In genomic region chr1:119275145-119275929, GRCh38 we compare ENCODE assay signal across 8 cellular contexts.
DNase-seq lines count a peak whose midpoint lies in the region; ATAC-seq and TF ChIP-seq lines count a peak whose summit lies in the region.

No MANE protein-coding gene starts in this region.

- no peak overlapping the region for H3K4me3 ChIP-seq in Karpas-422 (ENCODE audit: low read length)
- H3K4me3 ChIP-seq in SJCRH30: no peak overlapping the region
- no peak overlapping the region for H3K4me3 ChIP-seq in body of pancreas

- H3K79me2 ChIP-seq in Karpas-422 (ENCODE audit: low read length): no peaks in the 10 kb centered on the region

- H3K9me3 ChIP-seq in Karpas-422 (ENCODE audit: low read length) (no peaks in the 10 kb centered on the region), SJCRH30 (replicated peaks) (no peaks in the 10 kb centered on the region), body of pancreas (no peaks in the 10 kb centered on the region)

- no peak overlapping the region for H3K9ac ChIP-seq in Karpas-422 (ENCODE audit: low read length)

- no peak overlapping the region for H3K27ac ChIP-seq in Karpas-422 (ENCODE audit: low read length)
- H3K27ac ChIP-seq in SJCRH30: no peak overlapping the region
- no peak overlapping the region for H3K27ac ChIP-seq in body of pancreas

- no peak overlapping the region for H2AFZ ChIP-seq in Karpas-422 (ENCODE audit: low read length)

- TF ChIP-seq CTCF in body of pancreas (IDR thresholded peaks at IDR 0.05): peak; percentile 27 to 72 (median 54)

- DNase-seq in COLO829 (ENCODE audit: low spot score): peak; percentile 42
- peak; percentile 85 for DNase-seq in Karpas-422
- peak; percentile 56 to 84 for DNase-seq in SJCRH30
- DNase-seq in body of pancreas: peak; percentile 30 to 57 (median 42)
- DNase-seq in kidney tubule cell (ENCODE audit: low spot score): peak; percentile 66
- peak; percentile 9 for DNase-seq in stimulated activated naive CD4-positive, alpha-beta T cell treated with Interleukin-2 at 50 U/mL for 16 hours (lab: John Stamatoyannopoulos, UW)

- intact Hi-C loops in body of pancreas (cut with DNase I): no loop called here

- no peak overlapping the region for H3K4me2 ChIP-seq in Karpas-422 (ENCODE audit: low read depth, low read length, poor library complexity, severe bottlenecking)

- H3K4me1 ChIP-seq in Karpas-422 (ENCODE audit: low read length) (no peaks in the 10 kb centered on the region), SJCRH30 (peaks cover 16% of the 10 kb centered on the region), body of pancreas (no peaks in the 10 kb centered on the region)

- no peaks in the 10 kb centered on the region for H3K9me2 ChIP-seq in Karpas-422 (replicated peaks; ENCODE audit: insufficient read depth, low read length)

- H3K27me3 ChIP-seq in Karpas-422 (ENCODE audit: low read length): no peaks in the 10 kb centered on the region
- H3K27me3 ChIP-seq in SJCRH30: no peaks in the 10 kb centered on the region
- H3K27me3 ChIP-seq in body of pancreas: no peaks in the 10 kb centered on the region

- H4K20me1 ChIP-seq in Karpas-422 (ENCODE audit: insufficient read depth, low read depth, low read length): no peaks in the 10 kb centered on the region

- H3K36me3 ChIP-seq in Karpas-422 (ENCODE audit: insufficient read depth, low read length) (no peaks in the 10 kb centered on the region), SJCRH30 (no peaks in the 10 kb centered on the region), body of pancreas (replicated peaks in 1 of 2; ENCODE audit: insufficient read depth in 1 of 2, low read depth in 2 of 2) (no peaks in the 10 kb centered on the region)

- 28 to 39% methylated on average over 4 of the region's 4 CpGs for WGBS in body of pancreas, 2 donors

- TF ChIP-seq POLR2A in body of pancreas (IDR thresholded peaks at IDR 0.05): no peak

- ATAC-seq in GM19351 (IDR thresholded peaks at IDR 0.05; ENCODE audit: unreplicated experiment) (peak; percentile 69), body of pancreas (peak; percentile 53), HG03095 (IDR thresholded peaks at IDR 0.05; ENCODE audit: unreplicated experiment) (no peak)

Comparison
In these comparisons a context has a peak if more than half of its experiments do, and no peak if none do; other contexts are left out.
1. DNase-seq: peak in every context shown above with its lines; median percentile 85 in Karpas-422; 70 in SJCRH30; 66 in kidney tubule cell; 42 in body of pancreas; 42 in COLO829; 9 in stimulated activated naive CD4-positive, alpha-beta T cell treated with Interleukin-2 at 50 U/mL for 16 hours.